Comparison of ENCODE assay signal across 2 cellular contexts in genomic region chr3:49333091-49333490, GRCh38.
TF ChIP-seq lines count a peak whose summit lies in the region.

No MANE protein-coding gene starts in this region.

TF ChIP-seq in IMR-90, 13 proteins besides CTCF, POLR2A, EP300 and RAD21:
- TF ChIP-seq CEBPB (IDR thresholded peaks at IDR 0.05; ENCODE audit: low read depth, low read length) (peak; percentile 54), MAZ (IDR thresholded peaks at IDR 0.05; ENCODE audit: borderline replicate concordance, low read depth, low read length) (no peak)

TF ChIP-seq in SK-N-SH treated with all-trans-retinoic acid at 6 μM for 48 hours, 23 proteins besides CTCF, POLR2A, EP300 and RAD21:
- TF ChIP-seq CSDC2 (CRISPR knock-in tag; IDR thresholded peaks at IDR 0.05) (no peak), ZNF70 (CRISPR knock-in tag; IDR thresholded peaks at IDR 0.05) (no peak), PPARA (CRISPR knock-in tag; IDR thresholded peaks at IDR 0.05; ENCODE audit: borderline replicate concordance) (no peak), TSHZ2 (CRISPR knock-in tag; IDR thresholded peaks at IDR 0.05) (no peak), TOX (CRISPR knock-in tag; IDR thresholded peaks at IDR 0.05; ENCODE audit: borderline replicate concordance) (no peak), ZC3H10 (CRISPR knock-in tag; IDR thresholded peaks at IDR 0.05) (no peak), CSRNP3 (CRISPR knock-in tag; IDR thresholded peaks at IDR 0.05) (no peak), OSR1 (CRISPR knock-in tag; IDR thresholded peaks at IDR 0.05) (no peak), BACH2 (CRISPR knock-in tag; IDR thresholded peaks at IDR 0.05; ENCODE audit: borderline replicate concordance) (no peak), ZNF565 (CRISPR knock-in tag; conservative IDR thresholded peaks at IDR 0.05; ENCODE audit: low read depth) (no peak), RARB (CRISPR knock-in tag; IDR thresholded peaks at IDR 0.05) (no peak), POU6F1 (CRISPR knock-in tag; IDR thresholded peaks at IDR 0.05; ENCODE audit: borderline replicate concordance, low read depth) (no peak), GLIS3 (CRISPR knock-in tag; IDR thresholded peaks at IDR 0.05) (no peak), SNAI2 (CRISPR knock-in tag; IDR thresholded peaks at IDR 0.05) (no peak), PATZ1 (CRISPR knock-in tag; IDR thresholded peaks at IDR 0.05; ENCODE audit: borderline replicate concordance) (no peak), ZNF8 (CRISPR knock-in tag; IDR thresholded peaks at IDR 0.05) (no peak), ARNTL (CRISPR knock-in tag; IDR thresholded peaks at IDR 0.05; ENCODE audit: borderline replicate concordance, low read depth) (no peak), ZFP3 (CRISPR knock-in tag; IDR thresholded peaks at IDR 0.05) (no peak), ZFP30 (CRISPR knock-in tag; IDR thresholded peaks at IDR 0.05) (no peak), ESRRG (CRISPR knock-in tag; IDR thresholded peaks at IDR 0.05) (no peak)
